1 cellular context compared by ENCODE assay signal in the genomic region with DNA sequence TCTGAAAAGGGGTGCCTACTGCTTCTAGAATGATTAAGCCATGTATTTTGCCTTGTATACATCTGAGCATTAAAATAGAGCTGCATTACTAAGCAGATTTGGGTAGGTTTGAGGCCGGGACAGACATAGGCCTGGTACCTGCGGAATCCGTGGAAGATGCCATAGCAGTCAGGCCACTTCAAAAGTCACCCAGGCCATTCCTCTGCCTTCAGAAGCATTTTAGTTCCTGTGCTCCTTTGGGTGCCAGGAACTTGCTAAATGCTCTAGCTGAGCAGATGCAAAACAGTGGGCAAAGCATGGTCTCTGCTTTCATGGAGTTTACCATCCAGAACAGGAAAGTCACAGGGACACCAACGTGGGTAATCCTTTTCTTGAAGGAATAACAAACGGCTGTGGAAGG.
TF ChIP-seq lines count a peak whose summit lies in the region.

No MANE protein-coding gene starts in this region.

TF ChIP-seq in SK-N-SH treated with all-trans-retinoic acid at 6 μM for 48 hours, 23 proteins besides CTCF, POLR2A, EP300 and RAD21 (continued from another document):
- TF ChIP-seq, protein P1, sequence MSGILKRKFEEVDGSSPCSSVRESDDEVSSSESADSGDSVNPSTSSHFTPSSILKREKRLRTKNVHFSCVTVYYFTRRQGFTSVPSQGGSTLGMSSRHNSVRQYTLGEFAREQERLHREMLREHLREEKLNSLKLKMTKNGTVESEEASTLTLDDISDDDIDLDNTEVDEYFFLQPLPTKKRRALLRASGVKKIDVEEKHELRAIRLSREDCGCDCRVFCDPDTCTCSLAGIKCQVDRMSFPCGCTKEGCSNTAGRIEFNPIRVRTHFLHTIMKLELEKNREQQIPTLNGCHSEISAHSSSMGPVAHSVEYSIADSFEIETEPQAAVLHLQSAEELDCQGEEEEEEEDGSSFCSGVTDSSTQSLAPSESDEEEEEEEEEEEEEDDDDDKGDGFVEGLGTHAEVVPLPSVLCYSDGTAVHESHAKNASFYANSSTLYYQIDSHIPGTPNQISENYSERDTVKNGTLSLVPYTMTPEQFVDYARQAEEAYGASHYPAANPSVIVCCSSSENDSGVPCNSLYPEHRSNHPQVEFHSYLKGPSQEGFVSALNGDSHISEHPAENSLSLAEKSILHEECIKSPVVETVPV (CRISPR knock-in tag; IDR thresholded peaks at IDR 0.05), result no peak
- TF ChIP-seq TCF4 (CRISPR knock-in tag; IDR thresholded peaks at IDR 0.05; ENCODE audit: borderline replicate concordance) (no peak), ZNF70 (CRISPR knock-in tag; IDR thresholded peaks at IDR 0.05) (no peak), ZNF8 (CRISPR knock-in tag; IDR thresholded peaks at IDR 0.05) (no peak), GLIS3 (CRISPR knock-in tag; IDR thresholded peaks at IDR 0.05) (no peak), ESRRG (CRISPR knock-in tag; IDR thresholded peaks at IDR 0.05) (no peak), CSDC2 (CRISPR knock-in tag; IDR thresholded peaks at IDR 0.05) (no peak), PPARA (CRISPR knock-in tag; IDR thresholded peaks at IDR 0.05; ENCODE audit: borderline replicate concordance) (no peak)
- TF ChIP-seq, protein P2, sequence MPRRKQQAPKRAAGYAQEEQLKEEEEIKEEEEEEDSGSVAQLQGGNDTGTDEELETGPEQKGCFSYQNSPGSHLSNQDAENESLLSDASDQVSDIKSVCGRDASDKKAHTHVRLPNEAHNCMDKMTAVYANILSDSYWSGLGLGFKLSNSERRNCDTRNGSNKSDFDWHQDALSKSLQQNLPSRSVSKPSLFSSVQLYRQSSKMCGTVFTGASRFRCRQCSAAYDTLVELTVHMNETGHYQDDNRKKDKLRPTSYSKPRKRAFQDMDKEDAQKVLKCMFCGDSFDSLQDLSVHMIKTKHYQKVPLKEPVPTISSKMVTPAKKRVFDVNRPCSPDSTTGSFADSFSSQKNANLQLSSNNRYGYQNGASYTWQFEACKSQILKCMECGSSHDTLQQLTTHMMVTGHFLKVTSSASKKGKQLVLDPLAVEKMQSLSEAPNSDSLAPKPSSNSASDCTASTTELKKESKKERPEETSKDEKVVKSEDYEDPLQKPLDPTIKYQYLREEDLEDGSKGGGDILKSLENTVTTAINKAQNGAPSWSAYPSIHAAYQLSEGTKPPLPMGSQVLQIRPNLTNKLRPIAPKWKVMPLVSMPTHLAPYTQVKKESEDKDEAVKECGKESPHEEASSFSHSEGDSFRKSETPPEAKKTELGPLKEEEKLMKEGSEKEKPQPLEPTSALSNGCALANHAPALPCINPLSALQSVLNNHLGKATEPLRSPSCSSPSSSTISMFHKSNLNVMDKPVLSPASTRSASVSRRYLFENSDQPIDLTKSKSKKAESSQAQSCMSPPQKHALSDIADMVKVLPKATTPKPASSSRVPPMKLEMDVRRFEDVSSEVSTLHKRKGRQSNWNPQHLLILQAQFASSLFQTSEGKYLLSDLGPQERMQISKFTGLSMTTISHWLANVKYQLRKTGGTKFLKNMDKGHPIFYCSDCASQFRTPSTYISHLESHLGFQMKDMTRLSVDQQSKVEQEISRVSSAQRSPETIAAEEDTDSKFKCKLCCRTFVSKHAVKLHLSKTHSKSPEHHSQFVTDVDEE (CRISPR knock-in tag; IDR thresholded peaks at IDR 0.05), result no peak
- TF ChIP-seq, protein P3, sequence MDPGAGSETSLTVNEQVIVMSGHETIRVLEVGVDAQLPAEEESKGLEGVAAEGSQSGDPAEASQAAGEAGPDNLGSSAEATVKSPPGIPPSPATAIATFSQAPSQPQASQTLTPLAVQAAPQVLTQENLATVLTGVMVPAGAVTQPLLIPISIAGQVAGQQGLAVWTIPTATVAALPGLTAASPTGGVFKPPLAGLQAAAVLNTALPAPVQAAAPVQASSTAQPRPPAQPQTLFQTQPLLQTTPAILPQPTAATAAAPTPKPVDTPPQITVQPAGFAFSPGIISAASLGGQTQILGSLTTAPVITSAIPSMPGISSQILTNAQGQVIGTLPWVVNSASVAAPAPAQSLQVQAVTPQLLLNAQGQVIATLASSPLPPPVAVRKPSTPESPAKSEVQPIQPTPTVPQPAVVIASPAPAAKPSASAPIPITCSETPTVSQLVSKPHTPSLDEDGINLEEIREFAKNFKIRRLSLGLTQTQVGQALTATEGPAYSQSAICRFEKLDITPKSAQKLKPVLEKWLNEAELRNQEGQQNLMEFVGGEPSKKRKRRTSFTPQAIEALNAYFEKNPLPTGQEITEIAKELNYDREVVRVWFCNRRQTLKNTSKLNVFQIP (CRISPR knock-in tag; IDR thresholded peaks at IDR 0.05; ENCODE audit: borderline replicate concordance, low read depth), result no peak
- TF ChIP-seq, protein P4, sequence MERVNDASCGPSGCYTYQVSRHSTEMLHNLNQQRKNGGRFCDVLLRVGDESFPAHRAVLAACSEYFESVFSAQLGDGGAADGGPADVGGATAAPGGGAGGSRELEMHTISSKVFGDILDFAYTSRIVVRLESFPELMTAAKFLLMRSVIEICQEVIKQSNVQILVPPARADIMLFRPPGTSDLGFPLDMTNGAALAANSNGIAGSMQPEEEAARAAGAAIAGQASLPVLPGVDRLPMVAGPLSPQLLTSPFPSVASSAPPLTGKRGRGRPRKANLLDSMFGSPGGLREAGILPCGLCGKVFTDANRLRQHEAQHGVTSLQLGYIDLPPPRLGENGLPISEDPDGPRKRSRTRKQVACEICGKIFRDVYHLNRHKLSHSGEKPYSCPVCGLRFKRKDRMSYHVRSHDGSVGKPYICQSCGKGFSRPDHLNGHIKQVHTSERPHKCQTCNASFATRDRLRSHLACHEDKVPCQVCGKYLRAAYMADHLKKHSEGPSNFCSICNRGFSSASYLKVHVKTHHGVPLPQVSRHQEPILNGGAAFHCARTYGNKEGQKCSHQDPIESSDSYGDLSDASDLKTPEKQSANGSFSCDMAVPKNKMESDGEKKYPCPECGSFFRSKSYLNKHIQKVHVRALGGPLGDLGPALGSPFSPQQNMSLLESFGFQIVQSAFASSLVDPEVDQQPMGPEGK (CRISPR knock-in tag; IDR thresholded peaks at IDR 0.05; ENCODE audit: borderline replicate concordance), result no peak
